In genomic region chr20:53738945-53739798, GRCh38 we compare ENCODE assay signal across 7 cellular contexts.
DNase-seq lines count a peak whose midpoint lies in the region; ATAC-seq, FAIRE-seq and TF ChIP-seq lines count a peak whose summit lies in the region.

No MANE protein-coding gene starts in this region.

- H3K36me3 ChIP-seq in MM.1S (replicated peaks; ENCODE audit: insufficient read depth, low read length) = no peaks in the 10 kb centered on the region
- no peaks in the 10 kb centered on the region for H3K36me3 ChIP-seq in colonic mucosa
- no peaks in the 10 kb centered on the region for H3K36me3 ChIP-seq in gastrocnemius medialis

- peak overlapping the region; percentile 58; the same call in 1 of the 2 replicates for H2AFZ ChIP-seq in MM.1S (ENCODE audit: low read length)

- no peak for TF ChIP-seq CTCF in MM.1S (IDR thresholded peaks at IDR 0.05; ENCODE audit: low read length)
- TF ChIP-seq CTCF in colonic mucosa (IDR thresholded peaks at IDR 0.05) = no peak
- no peak for TF ChIP-seq CTCF in gastrocnemius medialis (IDR thresholded peaks at IDR 0.05 in 4 of 5, conservative IDR thresholded peaks at IDR 0.05 in 1 of 5)

- H3K4me2 ChIP-seq in MM.1S (ENCODE audit: low read depth, low read length) = peak overlapping the region; percentile 90

- H3K9ac ChIP-seq in MM.1S (ENCODE audit: low read length) (peak overlapping the region; percentile 66), colonic mucosa (ENCODE audit: low read depth in 2 of 2, low read length in 2 of 2) (peak overlapping the region in 1 of 2 donors; percentile 31)

- peaks cover 40% of the 10 kb centered on the region for H3K4me1 ChIP-seq in MM.1S (ENCODE audit: low read length)
- no peaks in the 10 kb centered on the region for H3K4me1 ChIP-seq in colonic mucosa
- H3K4me1 ChIP-seq in gastrocnemius medialis = peaks cover 4 to 28% of the 10 kb centered on the region in 2 donors

- in situ Hi-C loops in gastrocnemius medialis (cut with MboI; ENCODE audit: low sequenced_read_pairs in 4 of 4) = no loop called here

- intact Hi-C loops in colonic mucosa (cut with DNase I) = no loop called here
- intact Hi-C loops in gastrocnemius medialis (cut with DNase I; ENCODE audit: low total_unique reads) = loop anchor here (5.0 to 10.0 kb wide), 5 partner anchors 84 to 176 kb away; partner anchors contain the start of gene ZNF217

- no peaks in the 10 kb centered on the region for H3K9me3 ChIP-seq in MM.1S (replicated peaks; ENCODE audit: insufficient read depth, low read length)
- no peaks in the 10 kb centered on the region for H3K9me3 ChIP-seq in colonic mucosa
- H3K9me3 ChIP-seq in gastrocnemius medialis = no peaks in the 10 kb centered on the region

- TF ChIP-seq POLR2A in gastrocnemius medialis (IDR thresholded peaks at IDR 0.05) = no peak

- H3K27ac ChIP-seq in MM.1S (ENCODE audit: low read length) (peak overlapping the region; percentile 76), colonic mucosa (peak overlapping the region; percentile 37), gastrocnemius medialis (peak overlapping the region; percentile 10 to 71 (median 71))

- peak; percentile 46 for FAIRE-seq in GM18507 (lab: Jason Lieb, UNC)

- no peaks in the 10 kb centered on the region for H3K9me2 ChIP-seq in MM.1S (replicated peaks; ENCODE audit: insufficient read depth, low read length)

- peak overlapping the region; percentile 52 for H3K4me3 ChIP-seq in MM.1S (ENCODE audit: low read length)
- H3K4me3 ChIP-seq in colonic mucosa = no peak overlapping the region
- peak overlapping the region in 3 of 4 donors; percentile 16 to 28 (median 24) for H3K4me3 ChIP-seq in gastrocnemius medialis

- ATAC-seq in gastrocnemius medialis = peak in 1 of 2 donors; percentile 1
- no peak for ATAC-seq in HG02588 (IDR thresholded peaks at IDR 0.05; ENCODE audit: unreplicated experiment)

- H3K27me3 ChIP-seq in MM.1S (replicated peaks; ENCODE audit: insufficient read depth, low read length) (no peaks in the 10 kb centered on the region), colonic mucosa (no peaks in the 10 kb centered on the region), gastrocnemius medialis (no peaks in the 10 kb centered on the region)

- no peaks in the 10 kb centered on the region for H4K20me1 ChIP-seq in MM.1S (ENCODE audit: insufficient read depth, low read length)

- H3K79me2 ChIP-seq in MM.1S (ENCODE audit: low read length) = no peaks in the 10 kb centered on the region

- DNase-seq in GM18507 (ENCODE audit: extremely low spot score, insufficient read length, low read depth) = no peak
- DNase-seq in MM.1S = peak; percentile 57
- no peak for DNase-seq in colonic mucosa
- DNase-seq in gastrocnemius medialis = no peak
- DNase-seq in activated CD8-positive, alpha-beta memory T cell treated with anti-CD3 and anti-CD28 coated beads, Interleukin-2, amount 50 U/mL, for 4 hours = no peak
- DNase-seq in 8988T = no peak

- peaks cover 53% of the 10 kb centered on the region for H3F3A ChIP-seq in MM.1S (ENCODE audit: insufficient read depth, low read length)
